23 cellular contexts compared by ENCODE assay signal in the genomic region with DNA sequence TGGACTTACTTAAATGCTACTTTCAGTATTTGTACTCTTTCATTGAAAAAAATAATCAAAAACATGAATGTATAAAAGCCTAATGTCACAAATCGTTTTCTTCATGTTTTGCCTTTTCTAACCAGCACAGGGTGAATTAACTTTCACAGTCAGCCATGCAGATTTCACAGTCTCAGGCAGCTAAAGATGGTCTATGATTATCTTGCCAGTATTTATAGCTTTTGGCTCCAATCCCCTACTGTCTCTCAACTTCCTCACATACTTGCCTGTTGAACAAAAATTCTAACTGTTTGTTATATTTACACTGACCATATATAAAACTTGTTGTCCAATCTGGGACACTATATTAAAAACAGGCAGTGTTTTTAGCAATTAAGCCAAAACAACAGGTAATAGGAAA.
"Had no signal": no experiment of that assay in that cellular context is flagged by ENCODE, and none has a peak within 500 bp of the region (broad histone marks: within the 10 kb centered on the region; RNA-seq: fewer than 3 reads in every experiment).

No MANE protein-coding gene starts in this region.

- H3K27me3 ChIP-seq: foreskin keratinocyte, hepatocyte, spleen, vagina had no signal

- H3K36me3 ChIP-seq: spleen, thoracic aorta, vagina had no signal

- H3K79me2 ChIP-seq: hepatocyte had no signal

- H2AFZ ChIP-seq: hepatocyte had no signal

- ATAC-seq: activated T-cell treated with anti-CD3 and anti-CD28 coated beads, Interleukin-2, amount 50 U/mL, for 72 hours; foreskin keratinocyte had no signal

- H3K4me2 ChIP-seq: hepatocyte had no signal

- H3K4me3 ChIP-seq: hepatocyte, spleen, thoracic aorta, vagina had no signal

- DNase-seq: activated CD4-positive, alpha-beta memory T cell treated with anti-CD3 and anti-CD28 coated beads for 36 hours; activated CD4-positive, alpha-beta T cell treated with anti-CD3 and anti-CD28 coated beads for 48 hours; activated effector memory CD4-positive, alpha-beta T cell treated with Interleukin-2 at 50 U/mL for 16 hours; activated naive CD4-positive, alpha-beta T cell treated with anti-CD3 and anti-CD28 coated beads for 36 hours; activated naive CD8-positive, alpha-beta T cell treated with anti-CD3 and anti-CD28 coated beads, Interleukin-2, amount 10 ng/mL, durations not matched to agents 7 days and 5 days; activated T-cell treated with anti-CD3 and anti-CD28 coated beads, Interleukin-2, amount 50 U/mL, for 72 hours; amygdala; cerebellar nuclear complex; cortex of kidney; erythroblast; foreskin keratinocyte; immature natural killer cell; kidney glomerular epithelial cell; midbrain; nephron progenitor cell; posterior cingulate gyrus; spleen; stimulated activated CD4-positive, alpha-beta T cell treated with anti-CD3 and anti-CD28 coated beads, Interleukin-4, amount 100 ng/mL, for 24 hours; stimulated activated naive CD4-positive, alpha-beta T cell treated with Interleukin-2 at 50 U/mL for 16 hours; T-helper 2 cell had no signal

- H3K27ac ChIP-seq: foreskin keratinocyte, hepatocyte, spleen, thoracic aorta, vagina had no signal

- H3K9me3 ChIP-seq: spleen, thoracic aorta, vagina had no signal

- H3K4me1 ChIP-seq: spleen, vagina had no signal
